Comparison of ENCODE assay signal across 9 cellular contexts in the genomic region with DNA sequence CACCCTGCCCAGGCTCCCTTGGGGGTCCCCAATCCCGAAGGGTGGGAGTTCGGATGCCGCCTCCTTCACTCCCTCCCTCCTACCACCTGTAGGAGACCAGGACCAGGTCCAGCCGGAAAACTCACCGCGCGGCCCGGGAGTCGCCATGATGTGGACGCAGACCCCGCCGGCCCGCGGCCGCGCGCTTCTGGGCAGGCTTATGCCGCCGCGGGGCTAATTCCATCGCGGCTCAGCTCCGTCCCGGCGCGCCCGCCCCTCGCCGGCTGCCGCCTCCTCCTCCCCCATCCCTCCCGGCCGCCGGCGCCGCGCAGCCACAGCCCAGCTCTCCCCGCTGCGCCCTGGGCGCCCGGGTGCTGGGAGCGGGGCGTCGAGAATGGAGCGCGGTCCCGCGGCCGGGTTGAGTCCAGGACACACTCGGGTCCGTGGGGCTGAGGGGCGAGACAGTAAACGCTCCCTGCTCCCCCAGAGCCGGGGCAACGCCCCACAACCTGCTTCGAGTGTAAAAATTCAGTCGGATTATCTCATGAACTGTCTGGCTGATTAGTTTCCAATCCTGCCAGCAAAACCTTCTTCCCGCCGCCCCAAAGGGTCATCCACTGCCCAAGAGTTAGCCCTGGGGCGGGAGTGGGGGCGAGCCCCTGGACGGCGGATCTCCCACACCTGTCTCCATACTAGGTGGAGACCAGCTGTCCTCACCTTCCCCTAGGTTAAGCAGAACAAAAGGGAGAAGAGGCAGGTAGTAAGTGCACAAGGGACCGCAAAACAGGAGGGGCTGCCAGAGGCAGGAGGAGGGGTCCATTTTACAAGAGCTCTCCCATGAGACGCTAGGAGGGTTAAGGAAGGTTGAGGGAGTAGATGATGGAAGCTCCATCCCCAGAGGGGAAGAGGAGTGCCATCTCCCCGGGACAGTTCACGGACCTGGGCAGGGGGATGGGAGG. TPM values are rescaled to one million over a fixed set of nuclear protein-coding genes. Genes with fewer than 3 reads are reported as not detected.
A peak's percentile ranks its signal among the peaks of the same experiment; 100 is the strongest.
DNase-seq lines count a peak whose midpoint lies in the region; TF ChIP-seq lines count a peak whose summit lies in the region.
"Had no signal": no experiment of that assay in that cellular context is flagged by ENCODE, and none has a peak within 500 bp of the region (broad histone marks: within the 10 kb centered on the region; RNA-seq: fewer than 3 reads in every experiment).

A gene (minus strand): TSS at position 189 of the 938 bp plus-strand sequence. CDS start 42 bp downstream, at position 147.

- TF ChIP-seq CTCF in breast epithelium (IDR thresholded peaks at IDR 0.05) (no peak), kidney epithelial cell (IDR thresholded peaks at IDR 0.05; ENCODE audit: insufficient read depth, low read length, poor library complexity, severe bottlenecking) (no peak)

- peak; percentile 47 for DNase-seq in NCI-H1105 (lab: John Stamatoyannopoulos, UW)
- no peak for DNase-seq in breast epithelium (ENCODE audit: low spot score in 2 of 2)
- DNase-seq in kidney epithelial cell (ENCODE audit: low read depth), result no peak
- DNase-seq in HuH-7.5 (ENCODE audit: low spot score), result no peak
- DNase-seq in KG1 (lab: John Stamatoyannopoulos, UW), result no peak
- no peak for DNase-seq in COLO829 (ENCODE audit: low spot score)
- no peak for DNase-seq in NCI-H510A treated with DMSO at 0.1 percent for 48 hours (lab: John Stamatoyannopoulos, UW)

- intact Hi-C loops in breast epithelium (cut with DNase I; ENCODE audit: low total_unique reads), result no loop called here

- 6% methylated on average over 66 of the region's 66 CpGs for WGBS in thymus

- no peak for TF ChIP-seq POLR2A in breast epithelium (IDR thresholded peaks at IDR 0.05)

- H3K4me1 ChIP-seq in breast epithelium (peaks cover 0 to 6% of the 10 kb centered on the region in 2 donors), thymus (ENCODE audit: control insufficient read depth, insufficient read depth, low read length) (no peaks in the 10 kb centered on the region)

- H3K4me3 ChIP-seq in breast epithelium (peak within 1 kb of the TSS; percentile 36 to 74 (median 49)), kidney epithelial cell (ENCODE audit: low read depth, low read length) (peak within 1 kb of the TSS; percentile 34), thymus (ENCODE audit: low read length) (peak within 1 kb of the TSS; percentile 12)

- no peaks in the 10 kb centered on the region for H3K9me3 ChIP-seq in breast epithelium
- H3K9me3 ChIP-seq in thymus (ENCODE audit: control insufficient read depth), result no peaks in the 10 kb centered on the region
- H3K9me3 ChIP-seq: adrenal gland had no signal

- H3K27me3 ChIP-seq in breast epithelium (peaks cover 0 to 14% of the 10 kb centered on the region in 2 donors), kidney epithelial cell (ENCODE audit: control insufficient read depth, insufficient read depth, low read length) (peaks cover 46% of the 10 kb centered on the region), thymus (ENCODE audit: control insufficient read depth, insufficient read depth) (peaks cover 34% of the 10 kb centered on the region)

- H3K27ac ChIP-seq in breast epithelium, result no peak within 1 kb of the TSS
- no peak within 1 kb of the TSS for H3K27ac ChIP-seq in thymus (ENCODE audit: low read depth)
- H3K27ac ChIP-seq: adrenal gland had no signal

- H3K36me3 ChIP-seq in breast epithelium (no peaks in the 10 kb centered on the region), kidney epithelial cell (ENCODE audit: control insufficient read depth, insufficient read depth, low read length) (no peaks in the 10 kb centered on the region), thymus (ENCODE audit: control insufficient read depth, insufficient read depth) (no peaks in the 10 kb centered on the region)
- H3K36me3 ChIP-seq: adrenal gland had no signal

RNA-seq across cellular contexts. Expression of the gene that starts here (rescaled TPM):
- 10 to 100 TPM in 2 of 3 donors, 1 to 10 TPM in 1; 5.0 to 33.1 (median 16.8) TPM for total RNA-seq in breast epithelium
- 0.48 and 1.5 TPM in 2 replicates for total RNA-seq in kidney epithelial cell
- polyA plus RNA-seq in thymus, result 1.4 TPM
